Comparison of ENCODE assay signal across 12 cellular contexts in genomic region chr2:46477462-46477861, GRCh38. TPM values are rescaled to one million over a fixed set of nuclear protein-coding genes. Genes with fewer than 3 reads are reported as not detected.
A peak's percentile ranks its signal among the peaks of the same experiment; 100 is the strongest.
DNase-seq lines count a peak whose midpoint lies in the region; ATAC-seq and TF ChIP-seq lines count a peak whose summit lies in the region.
"Not testable (repeated sequence)": the region's sequence is repeated elsewhere in the genome, so short reads cannot be mapped to it uniquely, and the experiment has no call there.
"Had no signal": no experiment of that assay in that cellular context is flagged by ENCODE, and none has a peak within 500 bp of the region (broad histone marks: within the 10 kb centered on the region; RNA-seq: fewer than 3 reads in every experiment).

No MANE protein-coding gene starts in this region.

- not testable (repeated sequence) for H3K4me3 ChIP-seq in PC-9

- DNase-seq in DMS53 (lab: John Stamatoyannopoulos, UW) = peak; percentile 56
- DNase-seq in NCI-H146 (lab: John Stamatoyannopoulos, UW) = peak; percentile 5
- peak in 1 of 2 experiments; percentile 60 for DNase-seq in PC-9
- DNase-seq in activated CD4-positive, alpha-beta T cell treated with anti-CD3 and anti-CD28 coated beads, Interleukin-2, amount 10 ng/mL, durations not matched to agents 7 days and 5 days = peak; percentile 48
- peak; percentile 25 for DNase-seq in activated T-helper 2 cell treated with anti-CD3 and anti-CD28 coated beads, Interferon-gamma antibody, Interleukin-2, Interleukin-4, amounts not matched to agents 10 μg/mL and 5 μg/mL and 100 μg/mL, durations not matched to agents 14 hours and 24 hours and 36 hours (ENCODE audit: low spot score)
- not testable (repeated sequence) for DNase-seq in central memory CD8-positive, alpha-beta T cell (ENCODE audit: low spot score in 2 of 2); natural killer cell

- H3K4me2 ChIP-seq in PC-9 = peak overlapping the region; percentile 76

- H3K4me1 ChIP-seq in PC-9 (replicated peaks; ENCODE audit: insufficient read depth) = peaks cover 23% of the 10 kb centered on the region

- not testable (repeated sequence) for H3K4me3 Mint-ChIP-seq in activated CD4-positive, alpha-beta T cell treated with anti-CD3 and anti-CD28 coated beads, Interleukin-2, amount 10 ng/mL, durations not matched to agents 7 days and 5 days; activated T-helper 2 cell treated with anti-CD3 and anti-CD28 coated beads, Interferon-gamma antibody, Interleukin-2, Interleukin-4, amounts not matched to agents 10 μg/mL and 5 μg/mL and 100 μg/mL, durations not matched to agents 14 hours and 24 hours and 36 hours (ENCODE audit: low read depth)
- peak overlapping the region; percentile 55 for H3K4me3 Mint-ChIP-seq in central memory CD8-positive, alpha-beta T cell
- peak overlapping the region; percentile 14 for H3K4me3 Mint-ChIP-seq in natural killer cell

- H3K27ac Mint-ChIP-seq in activated CD4-positive, alpha-beta T cell treated with anti-CD3 and anti-CD28 coated beads, Interleukin-2, amount 10 ng/mL, durations not matched to agents 7 days and 5 days = peak overlapping the region; percentile 65
- not testable (repeated sequence) for H3K27ac Mint-ChIP-seq in activated T-helper 2 cell treated with anti-CD3 and anti-CD28 coated beads, Interferon-gamma antibody, Interleukin-2, Interleukin-4, amounts not matched to agents 10 μg/mL and 5 μg/mL and 100 μg/mL, durations not matched to agents 14 hours and 24 hours and 36 hours; central memory CD8-positive, alpha-beta T cell (ENCODE audit: low read depth); natural killer cell

- H3K27me3 ChIP-seq in PC-9 (ENCODE audit: insufficient read depth, low read depth) = not testable (repeated sequence)

- not testable (repeated sequence) for BruUV-seq in PC-9 (replicated peaks; lab: Mats Ljungman, UMichigan)

- CTCF ChIA-PET in PC-9 (lab: Charles Lee) = interaction anchor here (0.6 kb wide), 1 partner anchor 167 kb away, joined by 3 read pairs; no protein-coding TSS in a partner anchor
- CTCF ChIA-PET in activated CD4-positive, alpha-beta T cell treated with anti-CD3 and anti-CD28 coated beads, Interleukin-2, amount 10 ng/mL, durations not matched to agents 7 days and 5 days (lab: Charles Lee) = not testable (repeated sequence)

- intact Hi-C loops in PC-9 (cut with micrococcal nuclease; ENCODE audit: unreplicated experiment); activated T-helper 2 cell treated with anti-CD3 and anti-CD28 coated beads, Interferon-gamma antibody, Interleukin-2, Interleukin-4, amounts not matched to agents 10 μg/mL and 5 μg/mL and 100 μg/mL, durations not matched to agents 14 hours and 24 hours and 36 hours (cut with micrococcal nuclease); natural killer cell (cut with micrococcal nuclease): not testable (repeated sequence)

- not testable (repeated sequence) for H3K27ac ChIP-seq in PC-9

- not testable (repeated sequence) for H4K20me1 ChIP-seq in PC-9 (ENCODE audit: insufficient read depth)

- not testable (repeated sequence) for H3K9me3 ChIP-seq in PC-9 (ENCODE audit: insufficient read depth, low read depth)

- not testable (repeated sequence) for H3K9me2 ChIP-seq in PC-9 (ENCODE audit: insufficient read depth)

- H3K79me2 ChIP-seq in PC-9 (ENCODE audit: low read depth) = not testable (repeated sequence)

- peaks cover 19% of the 10 kb centered on the region for H3K9me3 Mint-ChIP-seq in activated CD4-positive, alpha-beta T cell treated with anti-CD3 and anti-CD28 coated beads, Interleukin-2, amount 10 ng/mL, durations not matched to agents 7 days and 5 days
- H3K9me3 Mint-ChIP-seq in activated T-helper 2 cell treated with anti-CD3 and anti-CD28 coated beads, Interferon-gamma antibody, Interleukin-2, Interleukin-4, amounts not matched to agents 10 μg/mL and 5 μg/mL and 100 μg/mL, durations not matched to agents 14 hours and 24 hours and 36 hours; central memory CD8-positive, alpha-beta T cell; natural killer cell: not testable (repeated sequence)

- H3K27me3 Mint-ChIP-seq in activated CD4-positive, alpha-beta T cell treated with anti-CD3 and anti-CD28 coated beads, Interleukin-2, amount 10 ng/mL, durations not matched to agents 7 days and 5 days = peaks cover 27% of the 10 kb centered on the region
- peaks cover 37% of the 10 kb centered on the region for H3K27me3 Mint-ChIP-seq in activated T-helper 2 cell treated with anti-CD3 and anti-CD28 coated beads, Interferon-gamma antibody, Interleukin-2, Interleukin-4, amounts not matched to agents 10 μg/mL and 5 μg/mL and 100 μg/mL, durations not matched to agents 14 hours and 24 hours and 36 hours (ENCODE audit: low read depth)
- H3K27me3 Mint-ChIP-seq in central memory CD8-positive, alpha-beta T cell = not testable (repeated sequence)
- H3K27me3 Mint-ChIP-seq in natural killer cell (ENCODE audit: low read depth in 2 of 2) = peaks cover 4 to 15% of the 10 kb centered on the region in 2 donors

- ATAC-seq in central memory CD8-positive, alpha-beta T cell (replicated peaks; ENCODE audit: extremely low read depth, poor library complexity, severe bottlenecking); natural killer cell: not testable (repeated sequence)

- TF ChIP-seq CTCF in PC-9 (conservative IDR thresholded peaks at IDR 0.05); natural killer cell (IDR thresholded peaks at IDR 0.05): not testable (repeated sequence)

- H3F3A ChIP-seq in PC-9 (ENCODE audit: insufficient read depth, low read depth) = peaks cover 12% of the 10 kb centered on the region

- not testable (repeated sequence) for H3K36me3 ChIP-seq in PC-9 (ENCODE audit: low read depth)

- peaks cover 25% of the 10 kb centered on the region for H3K4me1 Mint-ChIP-seq in activated CD4-positive, alpha-beta T cell treated with anti-CD3 and anti-CD28 coated beads, Interleukin-2, amount 10 ng/mL, durations not matched to agents 7 days and 5 days
- H3K4me1 Mint-ChIP-seq in activated T-helper 2 cell treated with anti-CD3 and anti-CD28 coated beads, Interferon-gamma antibody, Interleukin-2, Interleukin-4, amounts not matched to agents 10 μg/mL and 5 μg/mL and 100 μg/mL, durations not matched to agents 14 hours and 24 hours and 36 hours (ENCODE audit: low read depth) = peaks cover 14% of the 10 kb centered on the region
- peaks cover 25% of the 10 kb centered on the region for H3K4me1 Mint-ChIP-seq in central memory CD8-positive, alpha-beta T cell
- peaks cover 18 to 24% of the 10 kb centered on the region in 2 donors for H3K4me1 Mint-ChIP-seq in natural killer cell

- POLR2A ChIA-PET in PC-9 (lab: Charles Lee; ENCODE audit: unreplicated experiment); activated CD4-positive, alpha-beta T cell treated with anti-CD3 and anti-CD28 coated beads, Interleukin-2, amount 10 ng/mL, durations not matched to agents 7 days and 5 days (lab: Charles Lee): not testable (repeated sequence)

- H3K36me3 Mint-ChIP-seq in activated CD4-positive, alpha-beta T cell treated with anti-CD3 and anti-CD28 coated beads, Interleukin-2, amount 10 ng/mL, durations not matched to agents 7 days and 5 days (ENCODE audit: low read depth); activated T-helper 2 cell treated with anti-CD3 and anti-CD28 coated beads, Interferon-gamma antibody, Interleukin-2, Interleukin-4, amounts not matched to agents 10 μg/mL and 5 μg/mL and 100 μg/mL, durations not matched to agents 14 hours and 24 hours and 36 hours (ENCODE audit: low read depth); central memory CD8-positive, alpha-beta T cell (ENCODE audit: insufficient read depth); natural killer cell: not testable (repeated sequence)

- H2AFZ ChIP-seq in PC-9 = not testable (repeated sequence)

RNA-seq across cellular contexts. Expression of gene TMEM247, which starts 1.9 kb away (rescaled TPM):
- total RNA-seq in PC-9 (2021) (not detected in 2 replicates), natural killer cell (not detected)
- not detected for total RNA-seq in activated CD4-positive, alpha-beta T cell treated with anti-CD3 and anti-CD28 coated beads, Interleukin-2, amount 10 ng/mL, durations not matched to agents 7 days and 5 days
- not detected in 2 replicates for total RNA-seq in activated T-helper 2 cell treated with anti-CD3 and anti-CD28 coated beads, Interferon-gamma antibody, Interleukin-2, Interleukin-4, amounts not matched to agents 10 μg/mL and 5 μg/mL and 100 μg/mL, durations not matched to agents 14 hours and 24 hours and 36 hours
- total RNA-seq: G401, GM12878, H4, NCI-H460, SJSA1 had no signal
